In the genomic region with DNA sequence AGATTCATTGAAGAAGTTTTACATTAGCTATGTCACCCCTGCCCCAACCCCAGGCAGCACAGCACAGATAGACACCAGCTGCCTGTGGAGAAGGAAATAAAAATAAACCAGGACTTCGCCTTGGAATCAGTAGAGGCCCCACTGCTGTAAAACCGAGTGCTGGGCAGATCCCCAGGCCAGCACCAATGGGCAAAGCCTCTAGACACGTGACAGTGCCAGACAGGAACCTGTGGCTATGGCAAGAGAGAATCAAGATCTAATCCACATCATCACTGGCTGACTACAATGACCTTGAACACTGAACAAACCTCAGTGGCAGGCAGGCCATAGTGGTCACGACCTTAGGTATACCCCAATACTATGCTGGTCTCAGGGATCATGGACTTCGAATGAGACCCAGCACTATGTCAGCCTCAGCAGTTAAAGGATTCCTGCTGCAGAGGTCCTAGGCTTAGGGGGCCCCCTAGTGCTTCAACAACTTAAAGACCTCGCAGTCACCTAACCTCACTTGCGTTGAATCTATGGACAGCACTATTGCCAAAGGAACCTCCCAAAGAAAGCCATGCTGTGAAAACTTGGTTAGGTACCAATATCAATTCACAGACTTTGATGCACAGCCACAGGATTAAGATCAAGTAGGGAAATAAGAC, we compare ENCODE assay signal across 9 cellular contexts.
A peak's percentile ranks its signal among the peaks of the same experiment; 100 is the strongest.
DNase-seq lines count a peak whose midpoint lies in the region; ATAC-seq and TF ChIP-seq lines count a peak whose summit lies in the region.
"Had no signal": no experiment of that assay in that cellular context is flagged by ENCODE, and none has a peak within 500 bp of the region (broad histone marks: within the 10 kb centered on the region; RNA-seq: fewer than 3 reads in every experiment).

No MANE protein-coding gene starts in this region.

- H3K36me3 ChIP-seq in H7 (replicated peaks; ENCODE audit: control insufficient read depth, insufficient read depth, low read length) (no peaks in the 10 kb centered on the region), OCI-LY7 (ENCODE audit: insufficient read depth, low read length) (no peaks in the 10 kb centered on the region)

- no peak overlapping the region for H3K27ac ChIP-seq in OCI-LY7 (ENCODE audit: low read depth, low read length, poor library complexity, severe bottlenecking)

- no peaks in the 10 kb centered on the region for H3K9me3 ChIP-seq in OCI-LY7 (ENCODE audit: low read length)

- no TSS peak for BruUV-seq in OCI-LY7 (replicated peaks; lab: Mats Ljungman, UMichigan)

- no peaks in the 10 kb centered on the region for H3K36me3 Mint-ChIP-seq in activated CD4-positive, alpha-beta memory T cell treated with anti-CD3 and anti-CD28 coated beads, Interleukin-2, amount 10 ng/mL, durations not matched to agents 7 days and 5 days (ENCODE audit: low read depth)
- H3K36me3 Mint-ChIP-seq in activated CD4-positive, alpha-beta memory T cell treated with anti-CD3 and anti-CD28 coated beads for 36 hours = no peaks in the 10 kb centered on the region

- H3K4me2 ChIP-seq in OCI-LY7 (ENCODE audit: low read length) = no peak overlapping the region

- DNase-seq in Ammon's horn (ENCODE audit: low spot score) (peak; percentile 7), H7 (peak; percentile 26), OCI-LY7 (ENCODE audit: low spot score) (peak; percentile 16), foreskin melanocyte (peak; percentile 34), NOMO-1 treated with dmso at 0.1 percent for 144 hours (lab: John Stamatoyannopoulos, UW; ENCODE audit: unreplicated experiment) (no peak)
- no peak for DNase-seq in activated CD4-positive, alpha-beta memory T cell treated with anti-CD3 and anti-CD28 coated beads, Interleukin-2, amount 10 ng/mL, durations not matched to agents 7 days and 5 days
- DNase-seq in activated CD4-positive, alpha-beta memory T cell treated with anti-CD3 and anti-CD28 coated beads for 36 hours = no peak

- H2AFZ ChIP-seq in OCI-LY7 (ENCODE audit: low read length) = no peak overlapping the region

- H3K4me1 ChIP-seq in OCI-LY7 (ENCODE audit: insufficient read depth, low read length, poor library complexity, severe bottlenecking) = no peaks in the 10 kb centered on the region

- ATAC-seq in HG02588 (IDR thresholded peaks at IDR 0.05; ENCODE audit: unreplicated experiment) = no peak

- no peaks in the 10 kb centered on the region for H3K4me1 Mint-ChIP-seq in activated CD4-positive, alpha-beta memory T cell treated with anti-CD3 and anti-CD28 coated beads, Interleukin-2, amount 10 ng/mL, durations not matched to agents 7 days and 5 days
- no peaks in the 10 kb centered on the region for H3K4me1 Mint-ChIP-seq in activated CD4-positive, alpha-beta memory T cell treated with anti-CD3 and anti-CD28 coated beads for 36 hours (ENCODE audit: low read depth)

- H3K27me3 Mint-ChIP-seq in activated CD4-positive, alpha-beta memory T cell treated with anti-CD3 and anti-CD28 coated beads, Interleukin-2, amount 10 ng/mL, durations not matched to agents 7 days and 5 days = no peaks in the 10 kb centered on the region
- H3K27me3 Mint-ChIP-seq in activated CD4-positive, alpha-beta memory T cell treated with anti-CD3 and anti-CD28 coated beads for 36 hours = no peaks in the 10 kb centered on the region

- peak; percentile 67 for TF ChIP-seq CTCF in OCI-LY7 (conservative IDR thresholded peaks at IDR 0.05; ENCODE audit: low read length)

- POLR2A ChIA-PET in OCI-LY7 (lab: Charles Lee) = interaction anchor here (0.7 to 1.0 kb wide), 2 partner anchors 45 to 54 kb away, joined by 4 read pairs; no protein-coding TSS in a partner anchor
- POLR2A ChIA-PET in activated CD4-positive, alpha-beta memory T cell treated with anti-CD3 and anti-CD28 coated beads, Interleukin-2, amount 10 ng/mL, durations not matched to agents 7 days and 5 days (lab: Charles Lee) = no interaction called here
- POLR2A ChIA-PET in activated CD4-positive, alpha-beta memory T cell treated with anti-CD3 and anti-CD28 coated beads for 36 hours (lab: Charles Lee) = no interaction called here

- no peak overlapping the region for H3K4me3 Mint-ChIP-seq in activated CD4-positive, alpha-beta memory T cell treated with anti-CD3 and anti-CD28 coated beads, Interleukin-2, amount 10 ng/mL, durations not matched to agents 7 days and 5 days
- H3K4me3 Mint-ChIP-seq in activated CD4-positive, alpha-beta memory T cell treated with anti-CD3 and anti-CD28 coated beads for 36 hours = no peak overlapping the region
- H3K4me3 Mint-ChIP-seq: T-helper 1 cell treated with Interleukin-12 subunit alpha and Interleukin-12 subunit beta and Interleukin-4 antibody, amounts not matched to agents 30 μg/mL and 1 μg/mL, for 36 hours had no signal

- no peaks in the 10 kb centered on the region for H4K20me1 ChIP-seq in OCI-LY7 (ENCODE audit: insufficient read depth, low read length)

- no peaks in the 10 kb centered on the region for H3K27me3 ChIP-seq in H7 (ENCODE audit: control insufficient read depth, insufficient read depth, low read length)

- no peaks in the 10 kb centered on the region for H3K9me3 Mint-ChIP-seq in activated CD4-positive, alpha-beta memory T cell treated with anti-CD3 and anti-CD28 coated beads, Interleukin-2, amount 10 ng/mL, durations not matched to agents 7 days and 5 days
- peaks cover 18% of the 10 kb centered on the region for H3K9me3 Mint-ChIP-seq in activated CD4-positive, alpha-beta memory T cell treated with anti-CD3 and anti-CD28 coated beads for 36 hours

- no peak overlapping the region for H3K27ac Mint-ChIP-seq in activated CD4-positive, alpha-beta memory T cell treated with anti-CD3 and anti-CD28 coated beads, Interleukin-2, amount 10 ng/mL, durations not matched to agents 7 days and 5 days
- H3K27ac Mint-ChIP-seq in activated CD4-positive, alpha-beta memory T cell treated with anti-CD3 and anti-CD28 coated beads for 36 hours = no peak overlapping the region
- H3K27ac Mint-ChIP-seq: T-helper 1 cell treated with Interleukin-12 subunit alpha and Interleukin-12 subunit beta and Interleukin-4 antibody, amounts not matched to agents 30 μg/mL and 1 μg/mL, for 36 hours had no signal

- intact Hi-C loops in OCI-LY7 (cut with micrococcal nuclease; ENCODE audit: unreplicated experiment) = loop anchor here (10.0 kb wide), 1 partner anchor 917 kb away; no protein-coding TSS in a partner anchor
- intact Hi-C loops in activated CD4-positive, alpha-beta memory T cell treated with anti-CD3 and anti-CD28 coated beads for 36 hours (cut with micrococcal nuclease) = loop anchor here (5.0 kb wide), 1 partner anchor 915 kb away; no protein-coding TSS in a partner anchor

- H3K79me2 ChIP-seq in OCI-LY7 (ENCODE audit: insufficient read depth, low read depth, low read length) = no peaks in the 10 kb centered on the region

- CTCF ChIA-PET in OCI-LY7 (lab: Charles Lee; ENCODE audit: unreplicated experiment) = no interaction called here
- CTCF ChIA-PET in activated CD4-positive, alpha-beta memory T cell treated with anti-CD3 and anti-CD28 coated beads, Interleukin-2, amount 10 ng/mL, durations not matched to agents 7 days and 5 days (lab: Charles Lee) = no interaction called here
- CTCF ChIA-PET in activated CD4-positive, alpha-beta memory T cell treated with anti-CD3 and anti-CD28 coated beads for 36 hours (lab: Charles Lee) = no interaction called here

- no peak overlapping the region for H3K4me3 ChIP-seq in H7 (ENCODE audit: insufficient read depth, low read depth, low read length)
- H3K4me3 ChIP-seq in OCI-LY7 (ENCODE audit: low read depth, low read length, poor library complexity, severe bottlenecking) = no peak overlapping the region

- no peaks in the 10 kb centered on the region for H3K9me2 ChIP-seq in OCI-LY7 (ENCODE audit: insufficient read depth, low read length)

Comparison
In these comparisons a context has a peak if more than half of its experiments do, and no peak if none do; other contexts are left out.
1. DNase-seq: peak in Ammon's horn (single experiment), H7 (single experiment), OCI-LY7 (single experiment) and foreskin melanocyte (single experiment); none in activated CD4-positive, alpha-beta memory T cell treated with anti-CD3 and anti-CD28 coated beads, Interleukin-2, amount 10 ng/mL, durations not matched to agents 7 days and 5 days (single experiment), NOMO-1 treated with dmso at 0.1 percent for 144 hours (single experiment) and activated CD4-positive, alpha-beta memory T cell treated with anti-CD3 and anti-CD28 coated beads for 36 hours (single experiment).